In the genomic region with DNA sequence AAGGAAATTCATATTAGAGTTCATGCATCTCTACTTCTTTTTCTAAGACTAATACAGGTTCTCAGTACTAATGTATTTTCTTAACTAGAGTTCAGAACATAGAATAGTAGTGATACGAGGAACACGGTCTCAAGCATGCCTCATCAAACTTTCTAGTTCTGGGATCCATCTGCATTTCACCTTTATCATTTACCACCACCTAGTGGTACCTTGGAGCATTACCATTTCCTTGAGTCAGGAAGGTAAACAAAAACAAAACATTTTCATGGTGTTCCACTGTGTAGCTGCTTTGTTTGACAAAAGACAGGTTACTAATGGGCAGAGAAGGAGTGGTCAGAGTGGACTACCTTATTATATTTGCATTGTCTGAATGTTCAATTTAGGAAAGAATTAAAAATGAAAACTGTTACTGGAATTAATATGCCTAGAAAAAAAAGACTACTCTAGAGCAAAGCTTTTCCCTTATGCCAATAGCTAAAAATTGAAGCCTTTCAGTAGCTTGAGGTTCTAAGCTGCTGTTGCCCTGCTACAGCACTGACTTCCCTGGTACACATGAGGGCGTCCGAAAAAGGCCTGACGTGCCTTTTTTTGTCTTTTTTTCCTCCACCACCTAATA, we compare ENCODE assay signal across 9 cellular contexts. TPM values are rescaled to one million over a fixed set of nuclear protein-coding genes. Genes with fewer than 3 reads are reported as not detected.
DNase-seq lines count a peak whose midpoint lies in the region; ATAC-seq and TF ChIP-seq lines count a peak whose summit lies in the region.
"Had no signal": no experiment of that assay in that cellular context is flagged by ENCODE, and none has a peak within 500 bp of the region (broad histone marks: within the 10 kb centered on the region; RNA-seq: fewer than 3 reads in every experiment).

No MANE protein-coding gene starts in this region.

- no peak for TF ChIP-seq EP300 in suprapubic skin (IDR thresholded peaks at IDR 0.05)

- H3K36me3 ChIP-seq in NT2/D1 (ENCODE audit: insufficient read depth, insufficient read length, low read length) (peaks cover 57% of the 10 kb centered on the region), mammary epithelial cell (ENCODE audit: insufficient read depth, low read length) (peaks cover 4% of the 10 kb centered on the region), kidney epithelial cell (ENCODE audit: control insufficient read depth, insufficient read depth, low read length) (peaks cover 2% of the 10 kb centered on the region), suprapubic skin (peaks cover 40% of the 10 kb centered on the region)

- H3K27ac Mint-ChIP-seq in CD4-positive, alpha-beta T cell = peak overlapping the region; percentile 2

- POLR2A ChIA-PET in CD4-positive, alpha-beta T cell (lab: Charles Lee) = interaction anchor here (0.5 to 1.1 kb wide), 4 partner anchors 10 to 144 kb away, joined by 3 to 4 read pairs (median 3); no protein-coding TSS in a partner anchor

- H3K9me3 ChIP-seq in CD4-positive, alpha-beta T cell (ENCODE audit: control insufficient read depth, low read length) = no peaks in the 10 kb centered on the region
- H3K9me3 ChIP-seq in NT2/D1 (ENCODE audit: insufficient read depth, low read length) = no peaks in the 10 kb centered on the region
- H3K9me3 ChIP-seq in mammary epithelial cell (replicated peaks; ENCODE audit: insufficient read depth, low read length) = no peaks in the 10 kb centered on the region
- H3K9me3 ChIP-seq in suprapubic skin = no peaks in the 10 kb centered on the region

- no peak overlapping the region for H3K4me2 ChIP-seq in mammary epithelial cell (ENCODE audit: insufficient read depth, low read depth, low read length)

- TF ChIP-seq POLR2A in suprapubic skin (IDR thresholded peaks at IDR 0.05) = no peak

- peaks cover 54% of the 10 kb centered on the region for H3K36me3 Mint-ChIP-seq in CD4-positive, alpha-beta T cell (ENCODE audit: low read depth)

- no peak overlapping the region for H3K9ac ChIP-seq in NT2/D1 (ENCODE audit: insufficient read length, low read depth)
- no peak overlapping the region for H3K9ac ChIP-seq in mammary epithelial cell (ENCODE audit: insufficient read depth, low read length)

- H3K9me3 Mint-ChIP-seq in CD4-positive, alpha-beta T cell = no peaks in the 10 kb centered on the region

- no TSS peak for BruUV-seq in mammary epithelial cell (replicated peaks; lab: Mats Ljungman, UMichigan)

- dilution Hi-C loops in mammary epithelial cell (cut with HindIII; ENCODE audit: low sequenced_read_pairs) = loop anchor here (5.0 kb wide), 1 partner anchor 115 kb away; no protein-coding TSS in a partner anchor

- H3K4me3 ChIP-seq in NT2/D1 (ENCODE audit: insufficient read length, low read depth) = no peak overlapping the region
- H3K4me3 ChIP-seq in mammary epithelial cell (replicated peaks in 1 of 3; ENCODE audit: insufficient read depth in 1 of 3, low read depth in 2 of 3, low read length in 3 of 3) = no peak overlapping the region
- H3K4me3 ChIP-seq in kidney epithelial cell (ENCODE audit: low read depth, low read length) = no peak overlapping the region
- no peak overlapping the region for H3K4me3 ChIP-seq in suprapubic skin
- H3K4me3 ChIP-seq: skin epidermis had no signal

- ATAC-seq in CD4-positive, alpha-beta T cell (ENCODE audit: poor library complexity) = peak; percentile 92
- ATAC-seq in GM18909 (IDR thresholded peaks at IDR 0.05; ENCODE audit: poor library complexity, unreplicated experiment) (peak; percentile 46), GM21717 (IDR thresholded peaks at IDR 0.05; ENCODE audit: unreplicated experiment) (no peak)

- no peak overlapping the region for H3K27ac ChIP-seq in CD4-positive, alpha-beta T cell (ENCODE audit: low read depth, low read length)
- H3K27ac ChIP-seq in mammary epithelial cell (ENCODE audit: insufficient read depth, low read depth, low read length) (no peak overlapping the region), suprapubic skin (no peak overlapping the region)

- DNase-seq in CD4-positive, alpha-beta T cell = peak in 1 of 10 experiments; percentile 7
- DNase-seq in HT1080 (ENCODE audit: low read depth) (peak; percentile 41), NT2/D1 (ENCODE audit: low read depth, low spot score) (peak; percentile 78), mammary epithelial cell (peak; percentile 50), kidney epithelial cell (ENCODE audit: low read depth) (no peak), suprapubic skin (ENCODE audit: low spot score in 2 of 2) (no peak)

- H3K4me1 Mint-ChIP-seq in CD4-positive, alpha-beta T cell (ENCODE audit: low read depth) = peaks cover 11% of the 10 kb centered on the region

- no peak overlapping the region for H3K4me3 Mint-ChIP-seq in CD4-positive, alpha-beta T cell

- H3K4me1 ChIP-seq in NT2/D1 (ENCODE audit: insufficient read depth, insufficient read length) (no peaks in the 10 kb centered on the region), mammary epithelial cell (ENCODE audit: insufficient read depth, low read length) (no peaks in the 10 kb centered on the region), suprapubic skin (peaks cover 4% of the 10 kb centered on the region)

- in situ Hi-C loops in mammary epithelial cell (cut with MboI; ENCODE audit: low sequenced_read_pairs in 2 of 2) = loop anchor here in 1 of 2 donors (5.0 kb wide), 1 partner anchor 115 kb away; no protein-coding TSS in a partner anchor

- no peaks in the 10 kb centered on the region for H3K27me3 ChIP-seq in CD4-positive, alpha-beta T cell (ENCODE audit: control insufficient read depth, insufficient read depth, low read length)
- H3K27me3 ChIP-seq in NT2/D1 (ENCODE audit: insufficient read depth, insufficient read length) = no peaks in the 10 kb centered on the region
- no peaks in the 10 kb centered on the region for H3K27me3 ChIP-seq in mammary epithelial cell (ENCODE audit: insufficient read depth, low read length)
- no peaks in the 10 kb centered on the region for H3K27me3 ChIP-seq in kidney epithelial cell (ENCODE audit: control insufficient read depth, insufficient read depth, low read length)
- no peaks in the 10 kb centered on the region for H3K27me3 ChIP-seq in suprapubic skin

- no peaks in the 10 kb centered on the region for H3K27me3 Mint-ChIP-seq in CD4-positive, alpha-beta T cell

- no peaks in the 10 kb centered on the region for H3K79me2 ChIP-seq in mammary epithelial cell (ENCODE audit: insufficient read depth, low read length)

- no peaks in the 10 kb centered on the region for H4K20me1 ChIP-seq in mammary epithelial cell (ENCODE audit: insufficient read depth, low read length)

- CTCF ChIA-PET in CD4-positive, alpha-beta T cell (lab: Charles Lee) = interaction anchor here (0.6 to 10.0 kb wide), 13 partner anchors 9 to 152 kb away, joined by 3 to 113 read pairs (median 6); partner anchors contain the start of gene STARD3NL
- CTCF ChIA-PET in mammary epithelial cell (lab: Charles Lee; ENCODE audit: low non-redundant PET) = no interaction called here

- TF ChIP-seq CTCF in CD4-positive, alpha-beta T cell (IDR thresholded peaks at IDR 0.05) = peak; percentile 93
- TF ChIP-seq CTCF in mammary epithelial cell (conservative IDR thresholded peaks at IDR 0.05 in 1 of 2, IDR thresholded peaks at IDR 0.05 in 1 of 2; ENCODE audit: extremely low read depth in 1 of 2, insufficient read depth in 1 of 2, low read depth in 1 of 2, low read length in 2 of 2) (peak; percentile 87 to 89), kidney epithelial cell (IDR thresholded peaks at IDR 0.05; ENCODE audit: insufficient read depth, low read length, poor library complexity, severe bottlenecking) (peak; percentile 69), suprapubic skin (IDR thresholded peaks at IDR 0.05) (peak; percentile 76 to 90)

- H2AFZ ChIP-seq in mammary epithelial cell (ENCODE audit: low read depth, low read length) = no peak overlapping the region

- WGBS in mammary epithelial cell (ENCODE audit: low coverage, missing lambda C conversion rate) = 73% methylated on average over 5 of the region's 5 CpGs
- WGBS in suprapubic skin = 59% methylated on average over 5 of the region's 5 CpGs

- intact Hi-C loops in CD4-positive, alpha-beta T cell (cut with DNase I, micrococcal nuclease) = loop anchor here (1.0 kb wide), 1 partner anchor 115 kb away; no protein-coding TSS in a partner anchor
- intact Hi-C loops in mammary epithelial cell (cut with micrococcal nuclease) = loop anchor here (1.0 to 5.0 kb wide), 4 partner anchors 96 to 322 kb away; partner anchors contain the start of gene SFRP4

RNA-seq across cellular contexts. Expression of gene STARD3NL, which starts 44.5 kb away (rescaled TPM):
- 10 to 100 TPM; 14.4 to 15.7 TPM for total RNA-seq in CD4-positive, alpha-beta T cell
- total RNA-seq in HT1080 (2014; rRNA removed; shearing (Covaris generic)) = 71.6 and 87.5 TPM in 2 replicates
- polyA plus RNA-seq in HT1080 (2015; cell fraction: cytosol; rRNA removed) = 76.0 and 76.6 TPM in 2 replicates
- polyA plus RNA-seq in HT1080 (2015; cell fraction: nucleus; rRNA removed) = 33.4 and 38.4 TPM in 2 replicates
- total RNA-seq in mammary epithelial cell = 10 to 100 TPM; 27.9 to 32.2 TPM
- polyA plus RNA-seq in mammary epithelial cell = 31.1 TPM
- polyA minus RNA-seq in mammary epithelial cell = 36.2 TPM
- total RNA-seq in kidney epithelial cell = 66.8 and 68.7 TPM in 2 replicates
- total RNA-seq in suprapubic skin = 10 to 100 TPM in 1 of 4 donors, 1 to 10 TPM in 3; 7.4 to 12.4 (median 7.9) TPM

Comparison
In these comparisons a context has a peak if more than half of its experiments do, and no peak if none do; other contexts are left out.
1. DNase-seq: peak in HT1080 (single experiment), NT2/D1 (single experiment) and mammary epithelial cell (single experiment); none in kidney epithelial cell (single experiment) and suprapubic skin (0 of 2).
2. Peak in every context shown above with its lines, with median percentiles within 50 percentile points of each other: CTCF ChIP-seq.